11 cellular contexts compared by ENCODE assay signal in the genomic region with DNA sequence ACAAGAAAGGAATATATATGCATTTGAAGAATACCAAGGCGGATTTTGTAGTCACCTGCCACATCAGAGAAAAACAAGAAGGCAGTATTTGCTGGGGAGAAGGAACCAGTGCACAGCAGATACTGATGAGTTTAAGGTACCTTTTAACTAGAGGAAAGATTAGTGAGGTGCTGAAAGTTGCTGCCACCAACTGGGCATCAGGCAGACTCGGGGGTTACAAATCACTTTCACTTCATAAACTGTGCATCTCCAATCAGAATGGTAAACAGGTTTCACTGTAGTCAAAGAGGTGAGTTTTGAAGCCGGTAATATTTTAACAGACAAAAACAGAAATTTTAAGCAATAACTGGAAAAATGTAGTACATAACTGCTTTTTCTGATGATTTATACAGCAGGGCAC. TPM values are rescaled to one million over a fixed set of nuclear protein-coding genes. Genes with fewer than 3 reads are reported as not detected.
DNase-seq lines count a peak whose midpoint lies in the region; ATAC-seq and TF ChIP-seq lines count a peak whose summit lies in the region.
"Had no signal": no experiment of that assay in that cellular context is flagged by ENCODE, and none has a peak within 500 bp of the region (broad histone marks: within the 10 kb centered on the region; RNA-seq: fewer than 3 reads in every experiment).

No MANE protein-coding gene starts in this region.

- H3K27ac ChIP-seq in gastroesophageal sphincter, result peak overlapping the region; percentile 40 to 97 (median 68)

- no peak overlapping the region for H3K27ac Mint-ChIP-seq in activated naive CD8-positive, alpha-beta T cell treated with anti-CD3 and anti-CD28 coated beads, Interleukin-2, amount 50 U/mL, for 24 hours
- H3K27ac Mint-ChIP-seq: activated naive CD8-positive, alpha-beta T cell; IgD-negative memory B cell had no signal

- peaks cover 2% of the 10 kb centered on the region for H3K4me1 Mint-ChIP-seq in activated naive CD8-positive, alpha-beta T cell treated with anti-CD3 and anti-CD28 coated beads, Interleukin-2, amount 50 U/mL, for 24 hours

- H3K27me3 Mint-ChIP-seq in activated naive CD8-positive, alpha-beta T cell treated with anti-CD3 and anti-CD28 coated beads, Interleukin-2, amount 50 U/mL, for 24 hours, result peaks cover 27% of the 10 kb centered on the region

- TF ChIP-seq CTCF in gastroesophageal sphincter (IDR thresholded peaks at IDR 0.05), result peak; percentile 27 to 65 (median 39)

- in situ Hi-C loops in SK-MEL-5 (cut with HindIII; ENCODE audit: low pct_unique_long_range_greater_than_20kb, low sequenced_read_pairs), result no loop called here

- no peak overlapping the region for H3K4me3 Mint-ChIP-seq in activated naive CD8-positive, alpha-beta T cell treated with anti-CD3 and anti-CD28 coated beads, Interleukin-2, amount 50 U/mL, for 24 hours
- H3K4me3 Mint-ChIP-seq: activated naive CD8-positive, alpha-beta T cell; IgD-negative memory B cell had no signal

- ATAC-seq in GM18909 (IDR thresholded peaks at IDR 0.05; ENCODE audit: poor library complexity, unreplicated experiment), result peak; percentile 32
- no peak for ATAC-seq in gastroesophageal sphincter
- no peak for ATAC-seq in GM21367 (IDR thresholded peaks at IDR 0.05; ENCODE audit: unreplicated experiment)
- ATAC-seq in activated naive CD8-positive, alpha-beta T cell treated with anti-CD3 and anti-CD28 coated beads, Interleukin-2, amount 50 U/mL, for 24 hours, result no peak

- H3K36me3 ChIP-seq in gastroesophageal sphincter, result no peaks in the 10 kb centered on the region

- no peaks in the 10 kb centered on the region for H3K9me3 Mint-ChIP-seq in activated naive CD8-positive, alpha-beta T cell treated with anti-CD3 and anti-CD28 coated beads, Interleukin-2, amount 50 U/mL, for 24 hours
- H3K9me3 Mint-ChIP-seq: IgD-negative memory B cell had no signal

- no peak for TF ChIP-seq EP300 in gastroesophageal sphincter (IDR thresholded peaks at IDR 0.05)

- H3K4me1 ChIP-seq in gastroesophageal sphincter, result peaks cover 7 to 71% (median 15%) of the 10 kb centered on the region in 3 donors

- TF ChIP-seq POLR2A in gastroesophageal sphincter (IDR thresholded peaks at IDR 0.05), result no peak

- no peaks in the 10 kb centered on the region for H3K9me3 ChIP-seq in gastroesophageal sphincter

- WGBS in gastroesophageal sphincter (ENCODE audit: low coverage in 1 of 2), 2 donors, result 12 to 22% methylated on average over 2 to 3 of the region's 3 CpGs

- H3K4me3 ChIP-seq in gastroesophageal sphincter, result peak overlapping the region; percentile 13 to 84

- no peaks in the 10 kb centered on the region for H3K36me3 Mint-ChIP-seq in activated naive CD8-positive, alpha-beta T cell treated with anti-CD3 and anti-CD28 coated beads, Interleukin-2, amount 50 U/mL, for 24 hours (ENCODE audit: low read depth)
- H3K36me3 Mint-ChIP-seq: activated naive CD8-positive, alpha-beta T cell; IgD-negative memory B cell had no signal

- peak; percentile 68 for DNase-seq in A172 (ENCODE audit: low spot score)
- DNase-seq in SK-MEL-5 (ENCODE audit: low read depth, low spot score), result peak; percentile 42
- DNase-seq in activated T-cell treated with anti-CD3 and anti-CD28 coated beads, Interleukin-2, amount 50 U/mL, for 1 hour, result no peak
- DNase-seq in dedifferentiated amniotic fluid mesenchymal stem cell (ENCODE audit: extremely low spot score), result no peak
- DNase-seq in activated naive CD8-positive, alpha-beta T cell treated with anti-CD3 and anti-CD28 coated beads, Interleukin-2, amount 50 U/mL, for 24 hours, result no peak
- DNase-seq: DMS153 had no signal

- H3K27me3 ChIP-seq in gastroesophageal sphincter, result no peaks in the 10 kb centered on the region

RNA-seq across cellular contexts. Expression of a gene that starts 4.1 kb away (rescaled TPM):
- 142 and 156 TPM in 2 replicates for total RNA-seq in A172 (2014; rRNA removed; shearing (Covaris generic))
- 0.82 and 3.2 TPM in 2 replicates for total RNA-seq in SK-MEL-5 (2014; rRNA removed; shearing (Covaris generic))
- 0.44 and 1.1 TPM in 2 replicates for polyA plus RNA-seq in SK-MEL-5 (2015; cell fraction: cytosol; rRNA removed)
- polyA plus RNA-seq in SK-MEL-5 (2015; cell fraction: nucleus; rRNA removed), result 1.4 and 3.7 TPM in 2 replicates
- total RNA-seq in gastroesophageal sphincter, result 100 to 1,000 TPM; 153 to 266 (median 203) TPM
- polyA plus RNA-seq: IgD-negative memory B cell had no signal

Comparison
In these comparisons a context has a peak if more than half of its experiments do, and no peak if none do; other contexts are left out.
1. DNase-seq: peak in A172 (single experiment) and SK-MEL-5 (single experiment); none in activated T-cell treated with anti-CD3 and anti-CD28 coated beads, Interleukin-2, amount 50 U/mL, for 1 hour (single experiment), dedifferentiated amniotic fluid mesenchymal stem cell (single experiment) and activated naive CD8-positive, alpha-beta T cell treated with anti-CD3 and anti-CD28 coated beads, Interleukin-2, amount 50 U/mL, for 24 hours (single experiment).
2. RNA of a gene that starts 4.1 kb away (total RNA-seq): 153 to 266 TPM in gastroesophageal sphincter and 142 to 156 TPM in A172; 0.82 to 3.2 TPM in SK-MEL-5; every median in the first group is over 10 times any median in the second.